Comparison of ENCODE assay signal across 18 cellular contexts in the genomic region with DNA sequence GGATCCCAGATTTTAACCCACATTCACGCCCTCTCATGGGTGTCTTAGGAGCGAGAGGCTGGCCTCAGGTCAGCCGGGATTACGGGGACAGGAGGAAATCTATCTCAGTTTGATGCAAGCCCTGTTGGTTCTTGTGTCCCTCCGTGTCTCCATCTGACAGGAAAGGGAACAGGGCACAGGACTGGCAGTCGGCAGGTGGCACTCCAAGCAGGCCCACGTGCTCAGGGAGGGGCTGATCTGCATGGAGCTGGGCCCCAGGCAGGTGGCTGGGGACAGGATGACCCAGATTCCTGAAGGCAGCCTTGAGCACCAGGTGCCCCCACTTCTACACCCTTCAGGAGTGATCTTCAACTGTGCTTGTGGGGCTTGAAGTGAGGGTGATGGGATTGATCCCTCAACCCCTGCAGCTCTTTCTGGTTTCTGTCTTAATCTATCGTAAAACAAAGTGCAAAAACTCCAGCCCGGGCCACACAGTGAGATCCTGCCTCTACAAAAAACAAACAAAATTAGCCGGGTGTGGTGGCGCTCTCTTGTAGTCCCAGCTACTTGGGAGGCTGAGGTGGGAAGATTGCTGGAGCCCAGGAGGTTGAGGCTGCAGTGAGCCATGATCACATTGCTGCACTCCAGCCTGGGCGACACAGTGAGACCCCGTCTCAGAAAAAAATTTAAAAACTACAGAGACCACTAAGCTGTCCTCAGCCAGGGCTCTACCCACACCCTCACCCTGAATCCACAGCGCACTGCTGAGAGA. TPM values are rescaled to one million over a fixed set of nuclear protein-coding genes. Genes with fewer than 3 reads are reported as not detected.
DNase-seq lines count a peak whose midpoint lies in the region; ATAC-seq and TF ChIP-seq lines count a peak whose summit lies in the region.
"Had no signal": no experiment of that assay in that cellular context is flagged by ENCODE, and none has a peak within 500 bp of the region (broad histone marks: within the 10 kb centered on the region; RNA-seq: fewer than 3 reads in every experiment).

No MANE protein-coding gene starts in this region.

- H3K4me1 ChIP-seq in GM23338 (ENCODE audit: insufficient read depth) (no peaks in the 10 kb centered on the region), Peyer's patch (peaks cover 0 to 20% (median 8%) of the 10 kb centered on the region in 4 donors)
- H3K4me1 ChIP-seq: parathyroid adenoma had no signal

- no peaks in the 10 kb centered on the region for H3K9me2 ChIP-seq in GM23338 (ENCODE audit: insufficient read depth)

- peaks cover 22% of the 10 kb centered on the region for H3K4me1 Mint-ChIP-seq in GM23338

- no peaks in the 10 kb centered on the region for H3K36me3 Mint-ChIP-seq in GM23338 (ENCODE audit: low read depth)
- H3K36me3 Mint-ChIP-seq: immature natural killer cell had no signal

- no peaks in the 10 kb centered on the region for H3K9me3 Mint-ChIP-seq in GM23338
- H3K9me3 Mint-ChIP-seq: activated T-helper 17 cell treated with anti-CD3 and anti-CD28 coated beads, Interleukin-2, amount 50 U/mL, for 72 hours had no signal

- H4K20me1 ChIP-seq in GM23338 (replicated peaks; ENCODE audit: insufficient read depth) = no peaks in the 10 kb centered on the region

- peaks cover 21% of the 10 kb centered on the region for H3K27me3 Mint-ChIP-seq in GM23338 (ENCODE audit: insufficient read depth, low read depth, poor library complexity)

- no peaks in the 10 kb centered on the region for H3F3A ChIP-seq in GM23338 (replicated peaks; ENCODE audit: low read depth)

- peak; percentile 56 for TF ChIP-seq CTCF in 22Rv1 (IDR thresholded peaks at IDR 0.05)
- TF ChIP-seq CTCF in GM23338 (conservative IDR thresholded peaks at IDR 0.05; ENCODE audit: low read depth in 2 of 2) = no peak
- peak in 2 of 6 experiments; percentile 8 to 29 for TF ChIP-seq CTCF in Peyer's patch (IDR thresholded peaks at IDR 0.05)

- peaks cover 6% of the 10 kb centered on the region; the same call in 1 of the 2 replicates for H3K27me3 ChIP-seq in GM23338 (ENCODE audit: insufficient read depth)
- peaks cover 0 to 16% of the 10 kb centered on the region in 2 donors for H3K27me3 ChIP-seq in Peyer's patch

- H3K4me2 ChIP-seq in GM23338 = no peak overlapping the region

- no peak overlapping the region for H2AFZ ChIP-seq in GM23338
- H2AFZ ChIP-seq: parathyroid adenoma had no signal

- H3K27ac Mint-ChIP-seq in GM23338 = no peak overlapping the region
- H3K27ac Mint-ChIP-seq: activated T-helper 17 cell treated with anti-CD3 and anti-CD28 coated beads, Interleukin-2, amount 50 U/mL, for 72 hours; immature natural killer cell had no signal

- H3K27ac ChIP-seq in 22Rv1 = no peak overlapping the region
- no peak overlapping the region for H3K27ac ChIP-seq in GM23338 (ENCODE audit: low read depth)
- peak overlapping the region in 1 of 4 donors; percentile 60 for H3K27ac ChIP-seq in Peyer's patch
- H3K27ac ChIP-seq: parathyroid adenoma had no signal

- no peaks in the 10 kb centered on the region for H3K79me2 ChIP-seq in GM23338 (replicated peaks; ENCODE audit: insufficient read depth)
- H3K79me2 ChIP-seq: parathyroid adenoma had no signal

- no peak for TF ChIP-seq POLR2A in Peyer's patch (IDR thresholded peaks at IDR 0.05)

- H3K36me3 ChIP-seq in GM23338 (ENCODE audit: insufficient read depth) (no peaks in the 10 kb centered on the region), Peyer's patch (no peaks in the 10 kb centered on the region)

- no peak for ATAC-seq in GM23338
- ATAC-seq in left lobe of liver = peak; percentile 48
- no peak for ATAC-seq in HG02678 (IDR thresholded peaks at IDR 0.05; ENCODE audit: unreplicated experiment)
- no peak for ATAC-seq in GM18870 (IDR thresholded peaks at IDR 0.05; ENCODE audit: unreplicated experiment)
- no peak for ATAC-seq in GM19452 (IDR thresholded peaks at IDR 0.05; ENCODE audit: unreplicated experiment)
- ATAC-seq: activated T-helper 17 cell treated with anti-CD3 and anti-CD28 coated beads, Interleukin-2, amount 50 U/mL, for 72 hours had no signal

- DNase-seq in GM23338 (ENCODE audit: low spot score) (no peak), Peyer's patch (peak in 2 of 3 donors; percentile 82 to 84), left lobe of liver (ENCODE audit: low spot score) (no peak), Kasumi-1 (lab: John Stamatoyannopoulos, UW) (no peak)
- DNase-seq: activated CD4-positive, alpha-beta T cell treated with anti-CD3 and anti-CD28 coated beads, Interleukin-2, amount 50 U/mL, for 48 hours; effector CD4-positive, alpha-beta T cell; EL; foreskin melanocyte; immature natural killer cell; KBM-7; stimulated activated CD4-positive, alpha-beta T cell treated with anti-CD3 and anti-CD28 coated beads, Interleukin-12 subunit alpha, Interleukin-12 subunit beta, amount 100 ng/mL, for 4 hours; trophoblast cell had no signal

- no peak overlapping the region for H3K4me3 ChIP-seq in GM23338
- no peak overlapping the region for H3K4me3 ChIP-seq in Peyer's patch

- H3K4me3 Mint-ChIP-seq in GM23338 = peak overlapping the region; percentile 31; the same call in 1 of the 3 replicates
- H3K4me3 Mint-ChIP-seq: activated T-helper 17 cell treated with anti-CD3 and anti-CD28 coated beads, Interleukin-2, amount 50 U/mL, for 72 hours; immature natural killer cell had no signal

- H3K9me3 ChIP-seq in Peyer's patch = no peaks in the 10 kb centered on the region

TF ChIP-seq in GM23338, 12 proteins besides CTCF, POLR2A, EP300 and RAD21 (continues in another document):
- TF ChIP-seq EZH2 (IDR thresholded peaks at IDR 0.05; ENCODE audit: low read depth, unreplicated experiment) (no peak), EZH2phosphoT487 (IDR thresholded peaks at IDR 0.05; ENCODE audit: unreplicated experiment) (no peak), ZNF331 (CRISPR knock-in tag; IDR thresholded peaks at IDR 0.05; ENCODE audit: low read depth) (no peak), ZNF114 (CRISPR knock-in tag; IDR thresholded peaks at IDR 0.05) (no peak), STAT1 (IDR thresholded peaks at IDR 0.05; ENCODE audit: unreplicated experiment) (no peak)
- TF ChIP-seq, protein P1, sequence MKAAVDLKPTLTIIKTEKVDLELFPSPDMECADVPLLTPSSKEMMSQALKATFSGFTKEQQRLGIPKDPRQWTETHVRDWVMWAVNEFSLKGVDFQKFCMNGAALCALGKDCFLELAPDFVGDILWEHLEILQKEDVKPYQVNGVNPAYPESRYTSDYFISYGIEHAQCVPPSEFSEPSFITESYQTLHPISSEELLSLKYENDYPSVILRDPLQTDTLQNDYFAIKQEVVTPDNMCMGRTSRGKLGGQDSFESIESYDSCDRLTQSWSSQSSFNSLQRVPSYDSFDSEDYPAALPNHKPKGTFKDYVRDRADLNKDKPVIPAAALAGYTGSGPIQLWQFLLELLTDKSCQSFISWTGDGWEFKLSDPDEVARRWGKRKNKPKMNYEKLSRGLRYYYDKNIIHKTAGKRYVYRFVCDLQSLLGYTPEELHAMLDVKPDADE (IDR thresholded peaks at IDR 0.05) = no peak

RNA-seq across cellular contexts. Expression of a gene that starts 8.3 kb away (rescaled TPM):
- 25.8 and 26.4 TPM in 2 replicates for total RNA-seq in GM23338 (2014; rRNA removed; shearing (Covaris generic))
- polyA plus RNA-seq in GM23338 (2016; fragmentation: Nextera tagmentation; extraction: Ambion mirVana) = 9.0 and 10.2 TPM in 2 replicates
- total RNA-seq in Peyer's patch (10 to 100 TPM; 17.7 to 56.9 (median 45.4) TPM), left lobe of liver (1.1 TPM)

RNA-seq across cellular contexts. Expression of a gene that starts 17.2 kb away (rescaled TPM):
- 25.3 and 26.3 TPM in 2 replicates for total RNA-seq in GM23338 (2014; rRNA removed; shearing (Covaris generic))
- polyA plus RNA-seq in GM23338 (2016; fragmentation: Nextera tagmentation; extraction: Ambion mirVana) = 13.6 and 15.2 TPM in 2 replicates
- total RNA-seq in Peyer's patch = 10 to 100 TPM; 31.0 to 88.4 (median 61.5) TPM
- 2.1 TPM for total RNA-seq in left lobe of liver

RNA-seq across cellular contexts. Expression of a gene that starts 58.6 kb away (rescaled TPM):
- total RNA-seq in GM23338 (2014; rRNA removed; shearing (Covaris generic)) = 12.7 and 13.6 TPM in 2 replicates
- 12.2 and 13.5 TPM in 2 replicates for polyA plus RNA-seq in GM23338 (2016; fragmentation: Nextera tagmentation; extraction: Ambion mirVana)
- total RNA-seq in Peyer's patch (100 to 1,000 TPM in 3 of 4 donors, 10 to 100 TPM in 1; 17.3 to 390 (median 306) TPM), left lobe of liver (172 TPM)
- polyA plus RNA-seq: immature natural killer cell had no signal

Comparison
In these comparisons a context has a peak if more than half of its experiments do, and no peak if none do; other contexts are left out.
1. DNase-seq: peak in Peyer's patch (2 of 3); none in GM23338 (single experiment), left lobe of liver (single experiment) and Kasumi-1 (0 of 2).